8 cellular contexts compared by ENCODE assay signal in genomic region chr1:154937051-154937987, GRCh38. TPM values are rescaled to one million over a fixed set of nuclear protein-coding genes. Genes with fewer than 3 reads are reported as not detected.
DNase-seq lines count a peak whose midpoint lies in the region.

No MANE protein-coding gene starts in this region.

- peak overlapping the region; percentile 60 for H3K4me3 ChIP-seq in HAP-1
- peak overlapping the region; percentile 71 for H3K4me3 ChIP-seq in MG63

- H3K36me3 ChIP-seq in HAP-1 (replicated peaks) = no peaks in the 10 kb centered on the region
- H3K36me3 ChIP-seq in MG63 = no peaks in the 10 kb centered on the region; the same call in 1 of the 2 replicates

- no peaks in the 10 kb centered on the region for H3K9me3 ChIP-seq in HAP-1
- no peaks in the 10 kb centered on the region for H3K9me3 ChIP-seq in MG63

- H3K4me1 ChIP-seq in HAP-1 = peaks cover 20% of the 10 kb centered on the region

- peak overlapping the region; percentile 98 for H3K27ac ChIP-seq in temporal lobe (ENCODE audit: low read depth, low read length)

- H3K27me3 ChIP-seq in HAP-1 (ENCODE audit: low read depth) (no peaks in the 10 kb centered on the region), MG63 (no peaks in the 10 kb centered on the region)

- in situ Hi-C loops in HAP-1 (cut with MboI; ENCODE audit: low sequenced_read_pairs) = no loop called here

- DNase-seq in GF-D8 (lab: John Stamatoyannopoulos, UW) = peak; percentile 78
- DNase-seq in HAP-1 (ENCODE audit: low spot score in 2 of 2) = peak; percentile 79 to 90
- peak; percentile 92 for DNase-seq in MG63
- DNase-seq in SHP77 (lab: John Stamatoyannopoulos, UW) = peak; percentile 96 to 97
- DNase-seq in activated naive CD4-positive, alpha-beta T cell treated with Interleukin-2 at 50 U/mL for 16 hours = peak; percentile 89
- peak; percentile 91 for DNase-seq in germinal center (ENCODE audit: low spot score)
- DNase-seq in nucleus accumbens (lab: John Stamatoyannopoulos, UW) = peak in 54 of 56 donors; percentile 66 to 100 (median 94)

RNA-seq across cellular contexts. Expression of gene PMVK, which starts 0.8 kb away (rescaled TPM):
- total RNA-seq in MG63 (2014; rRNA removed; shearing (Covaris generic); ENCODE audit: low replicate concordance) = 68.7 and 77.6 TPM in 2 replicates
- 13.5 TPM for total RNA-seq in temporal lobe

RNA-seq across cellular contexts. Expression of gene PBXIP1, which starts 18.6 kb away (rescaled TPM):
- 6.9 and 16.0 TPM in 2 replicates for total RNA-seq in MG63 (2014; rRNA removed; shearing (Covaris generic); ENCODE audit: low replicate concordance)
- total RNA-seq in temporal lobe = 17.2 TPM

RNA-seq across cellular contexts. Expression of gene PYGO2, which starts 24.3 kb away (rescaled TPM):
- total RNA-seq in MG63 (2014; rRNA removed; shearing (Covaris generic); ENCODE audit: low replicate concordance) = 10.3 and 16.2 TPM in 2 replicates
- 10.1 TPM for total RNA-seq in temporal lobe

RNA-seq across cellular contexts. Expression of gene SHC1, which starts 33.2 kb away (rescaled TPM):
- 140 and 175 TPM in 2 replicates for total RNA-seq in MG63 (2014; rRNA removed; shearing (Covaris generic); ENCODE audit: low replicate concordance)
- total RNA-seq in temporal lobe = 7.4 TPM

RNA-seq across cellular contexts. Expression of gene CKS1B, which starts 37.2 kb away (rescaled TPM):
- 124 and 222 TPM in 2 replicates for total RNA-seq in MG63 (2014; rRNA removed; shearing (Covaris generic); ENCODE audit: low replicate concordance)
- 11.8 TPM for total RNA-seq in temporal lobe

Comparison
In these comparisons a context has a peak if more than half of its experiments do, and no peak if none do; other contexts are left out.
1. Peak in every context shown above with its lines: DNase-seq, H3K4me3 ChIP-seq and H3K27ac ChIP-seq.